9 cellular contexts compared by ENCODE assay signal in the genomic region with DNA sequence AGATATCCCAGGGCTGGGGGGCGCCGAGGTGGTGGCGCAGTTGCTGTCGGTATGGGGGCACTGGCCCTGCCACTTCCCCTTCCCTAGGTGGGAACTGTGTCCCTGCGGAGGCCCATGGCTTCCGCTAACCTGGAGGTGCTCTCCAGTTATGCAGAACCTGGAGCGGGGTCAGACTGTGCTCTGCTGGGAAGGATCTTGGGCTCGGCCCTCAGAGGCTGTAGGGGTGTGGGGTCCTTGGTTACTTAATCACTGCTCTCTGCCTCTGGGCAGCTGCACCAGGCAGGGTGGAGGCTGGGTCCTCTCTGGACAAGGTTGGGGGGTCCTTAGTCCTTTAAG. TPM values are rescaled to one million over a fixed set of nuclear protein-coding genes. Genes with fewer than 3 reads are reported as not detected.
DNase-seq lines count a peak whose midpoint lies in the region; ATAC-seq and TF ChIP-seq lines count a peak whose summit lies in the region.
"Had no signal": no experiment of that assay in that cellular context is flagged by ENCODE, and none has a peak within 500 bp of the region (broad histone marks: within the 10 kb centered on the region; RNA-seq: fewer than 3 reads in every experiment).

No MANE protein-coding gene starts in this region.

- H3K27me3 ChIP-seq in transverse colon: no peaks in the 10 kb centered on the region

- peaks cover 29% of the 10 kb centered on the region for H3K4me1 Mint-ChIP-seq in activated naive CD8-positive, alpha-beta T cell (ENCODE audit: low read depth)
- peaks cover 29% of the 10 kb centered on the region for H3K4me1 Mint-ChIP-seq in activated naive CD8-positive, alpha-beta T cell treated with anti-CD3 and anti-CD28 coated beads, Interleukin-2, amount 50 U/mL, for 24 hours
- H3K4me1 Mint-ChIP-seq in dendritic cell treated with granulocyte-macrophage colony-stimulating factor and Interleukin-4, amounts not matched to agents 40 ng/mL and 50 ng/mL, for 4 days (ENCODE audit: low read depth): peaks cover 67% of the 10 kb centered on the region
- peaks cover 29 to 47% (median 40%) of the 10 kb centered on the region in 3 donors for H3K4me1 Mint-ChIP-seq in naive B cell

- WGBS in transverse colon (ENCODE audit: low coverage in 1 of 2), 2 donors: 90% methylated on average over 8 of the region's 8 CpGs; no CpG with 5 or more reads in 1 of the 2 donors

- no peak for DNase-seq in activated naive CD8-positive, alpha-beta T cell treated with anti-CD3 and anti-CD28 coated beads, Interleukin-2, amount 50 U/mL, for 24 hours
- no peak for DNase-seq in naive B cell
- no peak for DNase-seq in transverse colon
- DNase-seq in stimulated activated CD4-positive, alpha-beta T cell treated with anti-CD3 and anti-CD28 coated beads, Interleukin-1b, Interleukin-23, amount 100 ng/mL, for 48 hours: no peak
- no peak for DNase-seq in GM19240 (ENCODE audit: insufficient read length, low spot score)
- DNase-seq: NCI-H69 had no signal

- H3K27ac ChIP-seq in transverse colon: peak overlapping the region; percentile 88 to 98 (median 96)

- peak overlapping the region; percentile 2 to 97 (median 96) for H3K4me3 ChIP-seq in transverse colon

- H3K27me3 Mint-ChIP-seq in activated naive CD8-positive, alpha-beta T cell: no peaks in the 10 kb centered on the region
- no peaks in the 10 kb centered on the region for H3K27me3 Mint-ChIP-seq in activated naive CD8-positive, alpha-beta T cell treated with anti-CD3 and anti-CD28 coated beads, Interleukin-2, amount 50 U/mL, for 24 hours
- H3K27me3 Mint-ChIP-seq in dendritic cell treated with granulocyte-macrophage colony-stimulating factor and Interleukin-4, amounts not matched to agents 40 ng/mL and 50 ng/mL, for 4 days: no peaks in the 10 kb centered on the region
- no peaks in the 10 kb centered on the region for H3K27me3 Mint-ChIP-seq in naive B cell

- no peaks in the 10 kb centered on the region for H3K36me3 ChIP-seq in transverse colon

- TF ChIP-seq POLR2A in transverse colon (IDR thresholded peaks at IDR 0.05): no peak

- no peak for ATAC-seq in activated naive CD8-positive, alpha-beta T cell treated with anti-CD3 and anti-CD28 coated beads, Interleukin-2, amount 50 U/mL, for 24 hours
- ATAC-seq in naive B cell (ENCODE audit: low read depth in 2 of 2) (no peak), HG02588 (IDR thresholded peaks at IDR 0.05; ENCODE audit: unreplicated experiment) (no peak)

- peak overlapping the region; percentile 88 for H3K4me3 Mint-ChIP-seq in activated naive CD8-positive, alpha-beta T cell
- no peak overlapping the region for H3K4me3 Mint-ChIP-seq in activated naive CD8-positive, alpha-beta T cell treated with anti-CD3 and anti-CD28 coated beads, Interleukin-2, amount 50 U/mL, for 24 hours
- peak overlapping the region; percentile 95 for H3K4me3 Mint-ChIP-seq in dendritic cell treated with granulocyte-macrophage colony-stimulating factor and Interleukin-4, amounts not matched to agents 40 ng/mL and 50 ng/mL, for 4 days
- peak overlapping the region in 6 of 8 donors; percentile 17 to 83 (median 40) for H3K4me3 Mint-ChIP-seq in naive B cell

- TF ChIP-seq EP300 in transverse colon (IDR thresholded peaks at IDR 0.05; ENCODE audit: low read depth): no peak

- in situ Hi-C loops in transverse colon (cut with MboI; ENCODE audit: low pct_ligation_motif_present in 1 of 4, low pct_unique_long_range_greater_than_20kb in 1 of 4, low sequenced_read_pairs in 3 of 4): loop anchor here in 2 of 4 donors (25.0 kb wide), 1 partner anchor 128 kb away; a partner anchor contains a TSS

- no peaks in the 10 kb centered on the region for H3K9me3 Mint-ChIP-seq in activated naive CD8-positive, alpha-beta T cell (ENCODE audit: low read depth)
- no peaks in the 10 kb centered on the region for H3K9me3 Mint-ChIP-seq in activated naive CD8-positive, alpha-beta T cell treated with anti-CD3 and anti-CD28 coated beads, Interleukin-2, amount 50 U/mL, for 24 hours
- H3K9me3 Mint-ChIP-seq in dendritic cell treated with granulocyte-macrophage colony-stimulating factor and Interleukin-4, amounts not matched to agents 40 ng/mL and 50 ng/mL, for 4 days: no peaks in the 10 kb centered on the region
- H3K9me3 Mint-ChIP-seq in naive B cell: no peaks in the 10 kb centered on the region

- no peaks in the 10 kb centered on the region for H3K9me3 ChIP-seq in transverse colon

- intact Hi-C loops in dendritic cell treated with granulocyte-macrophage colony-stimulating factor and Interleukin-4, amounts not matched to agents 40 ng/mL and 50 ng/mL, for 4 days (cut with micrococcal nuclease): loop anchor here (10.0 kb wide), 3 partner anchors 591 to 1959 kb away; a partner anchor contains a TSS
- intact Hi-C loops in transverse colon (cut with DNase I; ENCODE audit: low total_unique reads): no loop called here

- no peaks in the 10 kb centered on the region for H3K36me3 Mint-ChIP-seq in activated naive CD8-positive, alpha-beta T cell
- H3K36me3 Mint-ChIP-seq in activated naive CD8-positive, alpha-beta T cell treated with anti-CD3 and anti-CD28 coated beads, Interleukin-2, amount 50 U/mL, for 24 hours (ENCODE audit: low read depth): peaks cover 6% of the 10 kb centered on the region
- peaks cover 71% of the 10 kb centered on the region for H3K36me3 Mint-ChIP-seq in dendritic cell treated with granulocyte-macrophage colony-stimulating factor and Interleukin-4, amounts not matched to agents 40 ng/mL and 50 ng/mL, for 4 days (ENCODE audit: low read depth)
- no peaks in the 10 kb centered on the region for H3K36me3 Mint-ChIP-seq in naive B cell

- no peak overlapping the region for H3K27ac Mint-ChIP-seq in activated naive CD8-positive, alpha-beta T cell
- H3K27ac Mint-ChIP-seq in activated naive CD8-positive, alpha-beta T cell treated with anti-CD3 and anti-CD28 coated beads, Interleukin-2, amount 50 U/mL, for 24 hours: no peak overlapping the region
- peak overlapping the region; percentile 97 for H3K27ac Mint-ChIP-seq in dendritic cell treated with granulocyte-macrophage colony-stimulating factor and Interleukin-4, amounts not matched to agents 40 ng/mL and 50 ng/mL, for 4 days
- H3K27ac Mint-ChIP-seq in naive B cell: no peak overlapping the region

- peaks cover 47 to 75% (median 69%) of the 10 kb centered on the region in 4 donors for H3K4me1 ChIP-seq in transverse colon

- no peak for TF ChIP-seq CTCF in transverse colon (IDR thresholded peaks at IDR 0.05)

RNA-seq across cellular contexts. Expression of a gene that starts 2.4 kb away (rescaled TPM):
- polyA plus RNA-seq in naive B cell (ENCODE audit: low read depth in 6 of 6): 10 to 100 TPM; 12.1 to 21.6 (median 17.2) TPM
- total RNA-seq in transverse colon: 10 to 100 TPM in 3 of 4 donors, 1 to 10 TPM in 1; 9.8 to 87.5 (median 51.5) TPM

RNA-seq across cellular contexts. Expression of a gene that starts 31.8 kb away (rescaled TPM):
- 10 to 100 TPM in 5 of 6 donors, 1 to 10 TPM in 1; 6.5 to 23.8 (median 12.4) TPM for polyA plus RNA-seq in naive B cell (ENCODE audit: low read depth in 6 of 6)
- total RNA-seq in transverse colon: 10 to 100 TPM; 23.1 to 43.0 (median 28.8) TPM
